In the genomic region with DNA sequence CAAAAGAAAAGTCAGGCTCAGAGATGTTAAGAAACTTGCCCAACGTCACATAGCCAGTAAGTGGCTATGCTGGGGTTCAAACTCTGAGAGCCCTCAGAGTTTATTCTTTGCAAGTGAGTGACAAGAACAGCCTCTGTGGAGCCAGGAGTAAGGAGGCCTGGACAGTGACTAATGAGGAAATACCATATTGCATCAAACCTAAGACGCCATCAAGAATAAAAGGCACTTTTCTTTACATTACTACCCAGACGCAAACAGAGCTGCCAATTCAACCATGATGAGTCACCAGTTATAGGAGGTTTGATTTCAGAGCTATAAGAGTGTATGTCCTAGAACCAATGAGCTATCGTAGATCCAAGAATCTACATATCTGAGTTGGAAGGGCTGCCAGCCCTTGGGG, we compare ENCODE assay signal across 10 cellular contexts. TPM values are rescaled to one million over a fixed set of nuclear protein-coding genes. Genes with fewer than 3 reads are reported as not detected.
DNase-seq lines count a peak whose midpoint lies in the region; ATAC-seq and TF ChIP-seq lines count a peak whose summit lies in the region.
"Had no signal": no experiment of that assay in that cellular context is flagged by ENCODE, and none has a peak within 500 bp of the region (broad histone marks: within the 10 kb centered on the region; RNA-seq: fewer than 3 reads in every experiment).

No MANE protein-coding gene starts in this region.

- H3K36me3 Mint-ChIP-seq in activated naive CD4-positive, alpha-beta T cell treated with anti-CD3 and anti-CD28 coated beads, Interleukin-2, amount 50 U/mL, for 24 hours: peaks cover 11% of the 10 kb centered on the region

- no peak for DNase-seq in activated naive CD4-positive, alpha-beta T cell treated with anti-CD3 and anti-CD28 coated beads, Interleukin-2, amount 50 U/mL, for 16 hours
- peak; percentile 77 for DNase-seq in adipocyte (ENCODE audit: low read depth)
- DNase-seq in hepatic stellate cell (ENCODE audit: low spot score): peak; percentile 60
- no peak for DNase-seq in upper lobe of right lung
- DNase-seq in left lobe of liver (ENCODE audit: low spot score): no peak
- DNase-seq: COR-L47, NCI-H1436 had no signal

- H3K4me3 ChIP-seq in adipocyte (ENCODE audit: low read length): no peak overlapping the region
- no peak overlapping the region for H3K4me3 ChIP-seq in upper lobe of right lung

- H3K27ac ChIP-seq in upper lobe of right lung: peak overlapping the region; percentile 99

- intact Hi-C loops in upper lobe of right lung (cut with DNase I): no loop called here

- ATAC-seq in upper lobe of right lung (no peak), HG03378 (IDR thresholded peaks at IDR 0.05; ENCODE audit: unreplicated experiment) (no peak), GM18520 (IDR thresholded peaks at IDR 0.05; ENCODE audit: unreplicated experiment) (no peak), left lobe of liver (no peak)

- peak overlapping the region; percentile 88 for H3K27ac Mint-ChIP-seq in activated naive CD4-positive, alpha-beta T cell treated with anti-CD3 and anti-CD28 coated beads, Interleukin-2, amount 50 U/mL, for 24 hours

- no peaks in the 10 kb centered on the region for H3K27me3 Mint-ChIP-seq in activated naive CD4-positive, alpha-beta T cell treated with anti-CD3 and anti-CD28 coated beads, Interleukin-2, amount 50 U/mL, for 24 hours

- no peaks in the 10 kb centered on the region for H3K9me3 Mint-ChIP-seq in activated naive CD4-positive, alpha-beta T cell treated with anti-CD3 and anti-CD28 coated beads, Interleukin-2, amount 50 U/mL, for 24 hours

- peaks cover 84% of the 10 kb centered on the region for H3K4me1 ChIP-seq in adipocyte (ENCODE audit: control insufficient read depth, insufficient read depth, low read length)
- H3K4me1 ChIP-seq in upper lobe of right lung: peaks cover 74% of the 10 kb centered on the region

- no peak for TF ChIP-seq CTCF in upper lobe of right lung (IDR thresholded peaks at IDR 0.05)

- H3K36me3 ChIP-seq in adipocyte (ENCODE audit: control insufficient read depth, insufficient read depth, low read length, severe bottlenecking): peaks cover 78% of the 10 kb centered on the region
- H3K36me3 ChIP-seq in upper lobe of right lung: peaks cover 75% of the 10 kb centered on the region

- H3K27me3 ChIP-seq in adipocyte (replicated peaks; ENCODE audit: control insufficient read depth, insufficient read depth, low read length): no peaks in the 10 kb centered on the region
- H3K27me3 ChIP-seq in upper lobe of right lung: no peaks in the 10 kb centered on the region

- peak overlapping the region; percentile 100 for H3K9ac ChIP-seq in adipocyte (ENCODE audit: low read length)

- peak overlapping the region; percentile 78 for H3K4me3 Mint-ChIP-seq in activated naive CD4-positive, alpha-beta T cell treated with anti-CD3 and anti-CD28 coated beads, Interleukin-2, amount 50 U/mL, for 24 hours

- peaks cover 51% of the 10 kb centered on the region for H3K4me1 Mint-ChIP-seq in activated naive CD4-positive, alpha-beta T cell treated with anti-CD3 and anti-CD28 coated beads, Interleukin-2, amount 50 U/mL, for 24 hours

- no peaks in the 10 kb centered on the region for H3K9me3 ChIP-seq in adipocyte (ENCODE audit: control insufficient read depth, low read length)
- H3K9me3 ChIP-seq in upper lobe of right lung: no peaks in the 10 kb centered on the region

RNA-seq across cellular contexts. Expression of a gene that starts 9.4 kb away (rescaled TPM):
- total RNA-seq in upper lobe of right lung: 185 TPM
- total RNA-seq in left lobe of liver: 76.0 TPM

RNA-seq across cellular contexts. Expression of a gene that starts 22.0 kb away (rescaled TPM):
- 5.1 TPM for total RNA-seq in upper lobe of right lung
- 5.0 TPM for total RNA-seq in left lobe of liver

RNA-seq across cellular contexts. Expression of a gene that starts 42.9 kb away (rescaled TPM):
- total RNA-seq in upper lobe of right lung (199 TPM), left lobe of liver (6.8 TPM)

RNA-seq across cellular contexts. Expression of a gene that starts 51.5 kb away (rescaled TPM):
- total RNA-seq in upper lobe of right lung (156 TPM), left lobe of liver (106 TPM)

Comparison
In these comparisons a context has a peak if more than half of its experiments do, and no peak if none do; other contexts are left out.
1. DNase-seq: peak in adipocyte (single experiment) and hepatic stellate cell (single experiment); none in activated naive CD4-positive, alpha-beta T cell treated with anti-CD3 and anti-CD28 coated beads, Interleukin-2, amount 50 U/mL, for 16 hours (single experiment), upper lobe of right lung (single experiment) and left lobe of liver (single experiment).
2. RNA of a gene that starts 42.9 kb away (total RNA-seq): 199 TPM in upper lobe of right lung (single experiment); 6.8 TPM in left lobe of liver (single experiment); every median in the first group is over 10 times any median in the second.